ENCODE assay signal across 9 cellular contexts in genomic region chr6:7424967-7425807, GRCh38. TPM values are rescaled to one million over a fixed set of nuclear protein-coding genes. Genes with fewer than 3 reads are reported as not detected.
DNase-seq lines count a peak whose midpoint lies in the region; ATAC-seq and TF ChIP-seq lines count a peak whose summit lies in the region.
"Had no signal": no experiment of that assay in that cellular context is flagged by ENCODE, and none has a peak within 500 bp of the region (broad histone marks: within the 10 kb centered on the region; RNA-seq: fewer than 3 reads in every experiment).

No MANE protein-coding gene starts in this region.

- peaks cover 0 to 6% (median 0%) of the 10 kb centered on the region in 7 donors for H3K9me3 Mint-ChIP-seq in CD14-positive monocyte
- H3K9me3 Mint-ChIP-seq: stimulated activated naive CD8-positive, alpha-beta T cell treated with anti-CD3 and anti-CD28 coated beads, Interleukin-15, Interleukin-2, amounts not matched to agents 100 ng/mL and 50 ng/mL, for 24 hours had no signal

- H4K20me1 ChIP-seq in Loucy (ENCODE audit: insufficient read depth, low read length, poor library complexity, severe bottlenecking), result no peaks in the 10 kb centered on the region

- H3K27me3 ChIP-seq in Loucy (ENCODE audit: insufficient read depth, low read length, poor library complexity, severe bottlenecking) (no peaks in the 10 kb centered on the region), breast epithelium (no peaks in the 10 kb centered on the region), aorta (ENCODE audit: control insufficient read depth in 1 of 2, insufficient read depth in 2 of 2, low read length in 1 of 2) (no peaks in the 10 kb centered on the region)

- peaks cover 0 to 2% (median 0%) of the 10 kb centered on the region in 3 donors for H3K27me3 Mint-ChIP-seq in CD14-positive monocyte (ENCODE audit: low read depth in 3 of 3)
- H3K27me3 Mint-ChIP-seq: stimulated activated naive CD8-positive, alpha-beta T cell treated with anti-CD3 and anti-CD28 coated beads, Interleukin-15, Interleukin-2, amounts not matched to agents 100 ng/mL and 50 ng/mL, for 24 hours had no signal

- H3F3A ChIP-seq in Loucy (ENCODE audit: low read depth), result no peaks in the 10 kb centered on the region

- no peak overlapping the region for H3K27ac Mint-ChIP-seq in CD14-positive monocyte
- H3K27ac Mint-ChIP-seq: stimulated activated naive CD8-positive, alpha-beta T cell treated with anti-CD3 and anti-CD28 coated beads, Interleukin-15, Interleukin-2, amounts not matched to agents 100 ng/mL and 50 ng/mL, for 24 hours had no signal

- TF ChIP-seq CTCF in CD14-positive monocyte (IDR thresholded peaks at IDR 0.05), result peak; percentile 32
- TF ChIP-seq CTCF in Loucy (conservative IDR thresholded peaks at IDR 0.05; ENCODE audit: low read length), result peak; percentile 53
- TF ChIP-seq CTCF in breast epithelium (IDR thresholded peaks at IDR 0.05), result peak; percentile 38 to 78 (median 56)

- H3K9me3 ChIP-seq in Loucy (ENCODE audit: insufficient read depth, low read depth, low read length) (no peaks in the 10 kb centered on the region), breast epithelium (no peaks in the 10 kb centered on the region), aorta (ENCODE audit: control insufficient read depth, low read length) (no peaks in the 10 kb centered on the region)

- H3K79me2 ChIP-seq in Loucy (ENCODE audit: insufficient read depth, low read length), result no peaks in the 10 kb centered on the region

- peaks cover 2% of the 10 kb centered on the region for H3K4me1 Mint-ChIP-seq in CD14-positive monocyte

- H2AFZ ChIP-seq in Loucy (ENCODE audit: low read length), result no peak overlapping the region

- H3K4me3 ChIP-seq in Loucy (ENCODE audit: low read length, poor library complexity, severe bottlenecking) (no peak overlapping the region), breast epithelium (no peak overlapping the region), aorta (ENCODE audit: low read length in 2 of 2) (no peak overlapping the region)

- peaks cover 4 to 12% of the 10 kb centered on the region in 2 donors for H3K36me3 Mint-ChIP-seq in CD14-positive monocyte

- H3K4me1 ChIP-seq in Loucy (ENCODE audit: insufficient read depth, low read length, poor library complexity, severe bottlenecking), result no peaks in the 10 kb centered on the region
- H3K4me1 ChIP-seq in breast epithelium, result no peaks in the 10 kb centered on the region
- H3K4me1 ChIP-seq in aorta (ENCODE audit: control insufficient read depth in 1 of 2, insufficient read depth in 2 of 2, low read length in 2 of 2), result no peaks in the 10 kb centered on the region

- no peak overlapping the region for H3K4me2 ChIP-seq in Loucy (ENCODE audit: low read depth, low read length, poor library complexity, severe bottlenecking)

- H3K27ac ChIP-seq in breast epithelium (no peak overlapping the region), aorta (ENCODE audit: low read depth in 1 of 2, low read length in 2 of 2) (no peak overlapping the region)

- 81% methylated on average over 25 of the region's 25 CpGs for WGBS in aorta, 2 donors

- H3K9me2 ChIP-seq in Loucy (replicated peaks; ENCODE audit: low read depth, low read length), result no peaks in the 10 kb centered on the region

- H3K9ac ChIP-seq in Loucy (ENCODE audit: low read depth, low read length, poor library complexity, severe bottlenecking), result no peak overlapping the region

- H3K4me3 Mint-ChIP-seq in CD14-positive monocyte, result no peak overlapping the region
- H3K4me3 Mint-ChIP-seq: stimulated activated naive CD8-positive, alpha-beta T cell treated with anti-CD3 and anti-CD28 coated beads, Interleukin-15, Interleukin-2, amounts not matched to agents 100 ng/mL and 50 ng/mL, for 24 hours had no signal

- H3K36me3 ChIP-seq in Loucy (ENCODE audit: insufficient read depth, low read length), result no peaks in the 10 kb centered on the region
- H3K36me3 ChIP-seq in breast epithelium, result no peaks in the 10 kb centered on the region
- no peaks in the 10 kb centered on the region for H3K36me3 ChIP-seq in aorta (ENCODE audit: control insufficient read depth in 1 of 2, insufficient read depth in 2 of 2, low read length in 1 of 2)

- no peak for TF ChIP-seq POLR2A in breast epithelium (IDR thresholded peaks at IDR 0.05)

- intact Hi-C loops in CD14-positive monocyte (cut with micrococcal nuclease), result loop anchor here in 1 of 2 donors (10.0 kb wide), 1 partner anchor 190 kb away; no protein-coding TSS in a partner anchor
- intact Hi-C loops in breast epithelium (cut with DNase I; ENCODE audit: low total_unique reads), result no loop called here
- intact Hi-C loops in aorta (cut with DNase I), result no loop called here

- ATAC-seq in HG03039 (IDR thresholded peaks at IDR 0.05; ENCODE audit: unreplicated experiment), result no peak
- no peak for ATAC-seq in aorta (ENCODE audit: low FRiP score)

- no peak for DNase-seq in CD14-positive monocyte (ENCODE audit: low spot score)
- peak in 1 of 2 donors; percentile 44 for DNase-seq in breast epithelium (ENCODE audit: low spot score in 2 of 2)
- peak; percentile 13 to 45 for DNase-seq in lung microvascular endothelial cell (ENCODE audit: low read depth in 2 of 2)
- DNase-seq in DMS79 (lab: John Stamatoyannopoulos, UW), result no peak
- DNase-seq in cerebellar nuclear complex (lab: John Stamatoyannopoulos, UW), result no peak
- DNase-seq in aorta, result no peak

RNA-seq across cellular contexts. Expression of gene RIOK1, which starts 35.6 kb away (rescaled TPM):
- 1 to 10 TPM; 7.7 to 8.8 TPM for polyA plus RNA-seq in CD14-positive monocyte
- total RNA-seq in breast epithelium, result 10 to 100 TPM; 15.8 to 38.6 (median 26.9) TPM
- total RNA-seq in lung microvascular endothelial cell, result 11.8 and 25.2 TPM in 2 replicates
- 10 to 100 TPM; 20.3 to 20.9 TPM for total RNA-seq in aorta
- 10 to 100 TPM; 12.0 to 12.8 TPM for polyA plus RNA-seq in aorta

RNA-seq across cellular contexts. Expression of gene CAGE1, which starts 35.6 kb away (rescaled TPM):
- not detected for polyA plus RNA-seq in CD14-positive monocyte
- total RNA-seq in breast epithelium, result not detected
- under 0.01 and 0.20 TPM in 2 replicates for total RNA-seq in lung microvascular endothelial cell
- total RNA-seq in aorta, result not detected
- not detected for polyA plus RNA-seq in aorta

Comparison
In these comparisons a context has a peak if more than half of its experiments do, and no peak if none do; other contexts are left out.
1. DNase-seq: peak in lung microvascular endothelial cell (2 of 2); none in CD14-positive monocyte (single experiment), DMS79 (single experiment), cerebellar nuclear complex (0 of 2) and aorta (0 of 2).
2. Peak in every context shown above with its lines, with median percentiles within 50 percentile points of each other: CTCF ChIP-seq.